Comparison of ENCODE assay signal across 25 cellular contexts in the genomic region with DNA sequence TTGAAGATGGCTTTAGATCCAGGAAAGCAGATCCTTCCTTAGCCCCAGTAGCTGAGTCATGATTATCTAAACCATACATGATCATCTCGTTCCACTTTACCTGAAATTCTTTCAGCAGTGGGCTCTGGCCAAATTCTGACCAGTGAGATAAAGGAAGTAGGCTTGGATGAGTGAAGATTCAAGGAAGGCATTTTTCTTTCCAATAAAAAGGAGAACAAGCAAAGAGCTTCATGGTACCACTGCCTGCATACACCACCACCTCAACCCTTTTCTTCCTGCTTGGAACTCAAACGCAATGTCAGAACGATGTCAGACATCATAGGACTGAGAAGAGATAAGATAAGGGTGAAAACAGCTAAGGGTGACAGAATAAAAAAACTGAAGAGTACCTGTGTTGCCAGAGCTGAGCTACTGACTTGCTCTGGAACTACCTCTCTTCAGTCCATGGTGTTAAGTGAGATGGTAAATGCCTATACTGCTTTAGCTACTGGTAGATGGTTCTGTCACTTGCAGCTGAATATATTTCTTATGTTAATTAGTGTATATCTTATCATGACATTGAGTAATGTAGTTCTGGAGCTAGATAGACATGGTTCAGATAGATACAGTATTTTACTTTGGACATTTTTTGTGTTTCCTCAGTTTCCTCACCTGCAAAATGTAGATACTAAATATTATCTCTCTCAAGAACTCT.
"Had no signal": no experiment of that assay in that cellular context is flagged by ENCODE, and none has a peak within 500 bp of the region (broad histone marks: within the 10 kb centered on the region; RNA-seq: fewer than 3 reads in every experiment).

No MANE protein-coding gene starts in this region.

- H3K27ac ChIP-seq: dorsolateral prefrontal cortex, epithelial cell of prostate, gastrocnemius medialis, neutrophil, pancreas, right lobe of liver, testis, tibial artery, upper lobe of left lung had no signal

- ATAC-seq: esophagus mucosa; gastrocnemius medialis; left colon; mucosa of descending colon; natural killer cell treated with Interleukin-12 subunit alpha and Interleukin-12 subunit beta and Interleukin-15 and Interleukin-18, amount 100 ng/mL, for 72 hours; pancreas; right lobe of liver had no signal

- H3K4me2 ChIP-seq: smooth muscle cell had no signal

- H3K4me3 ChIP-seq: dorsolateral prefrontal cortex, gastrocnemius medialis, lung, mucosa of descending colon, pancreas, right lobe of liver, smooth muscle cell, testis, tibial artery, upper lobe of left lung had no signal

- H3K4me1 ChIP-seq: gastrocnemius medialis, testis, tibial artery, upper lobe of left lung had no signal

- H3K36me3 ChIP-seq: gastrocnemius medialis, neutrophil, pancreas, right lobe of liver, tibial artery, upper lobe of left lung had no signal

- H3K27me3 ChIP-seq: dorsolateral prefrontal cortex, gastrocnemius medialis, neutrophil, pancreas, right lobe of liver, testis, upper lobe of left lung had no signal

- H3K9me3 ChIP-seq: gastrocnemius medialis, mucosa of descending colon, neutrophil, pancreas, right lobe of liver, testis, tibial artery, upper lobe of left lung had no signal

- DNase-seq: dorsolateral prefrontal cortex; effector CD4-positive, alpha-beta T cell; foreskin fibroblast; gastrocnemius medialis; head of caudate nucleus; left colon; mucosa of descending colon; naive B cell; pancreas; retina; right lobe of liver; stimulated activated CD4-positive, alpha-beta T cell treated with anti-CD3 and anti-CD28 coated beads, Interleukin-12 subunit alpha, Interleukin-12 subunit beta, amount 100 ng/mL, for 4 hours; stimulated activated CD4-positive, alpha-beta T cell treated with anti-CD3 and anti-CD28 coated beads, Interleukin-1b, Interleukin-23, amount 100 ng/mL, for 48 hours; stimulated activated CD4-positive, alpha-beta T cell treated with anti-CD3 and anti-CD28 coated beads, Interleukin-4, amount 100 ng/mL, for 1 hour; stimulated activated naive CD4-positive, alpha-beta T cell treated with Interleukin-2 at 50 U/mL for 16 hours; substantia nigra; testis; tibial artery; upper lobe of left lung had no signal
